ENCODE assay signal across 8 cellular contexts in genomic region chr4:82780398-82781231, GRCh38. TPM values are rescaled to one million over a fixed set of nuclear protein-coding genes. Genes with fewer than 3 reads are reported as not detected.
DNase-seq lines count a peak whose midpoint lies in the region; ATAC-seq and TF ChIP-seq lines count a peak whose summit lies in the region.

No MANE protein-coding gene starts in this region.

- intact Hi-C loops in right lobe of liver (cut with DNase I), result no loop called here
- intact Hi-C loops in esophagus squamous epithelium (cut with DNase I), result no loop called here

- H3K4me2 ChIP-seq in GM23248 (ENCODE audit: unreplicated experiment), result no peak overlapping the region

- H3K9me2 ChIP-seq in GM23248 (ENCODE audit: insufficient read depth), result no peaks in the 10 kb centered on the region

- H3K27me3 ChIP-seq in GM23248 (replicated peaks; ENCODE audit: insufficient read depth), result no peaks in the 10 kb centered on the region
- no peaks in the 10 kb centered on the region for H3K27me3 ChIP-seq in right lobe of liver
- H3K27me3 ChIP-seq in esophagus squamous epithelium, result no peaks in the 10 kb centered on the region

- DNase-seq in AG20443 (ENCODE audit: low spot score), result peak; percentile 30
- DNase-seq in GM23248, result peak; percentile 45
- peak; percentile 76 to 81 for DNase-seq in NCI-H187 (lab: John Stamatoyannopoulos, UW)
- peak; percentile 67 to 74 (median 72) for DNase-seq in right lobe of liver
- DNase-seq in esophagus squamous epithelium (lab: John Stamatoyannopoulos, UW), result no peak
- no peak for DNase-seq in SKM-1 treated with dmso at 0.1 percent for 144 hours (lab: John Stamatoyannopoulos, UW; ENCODE audit: unreplicated experiment)
- DNase-seq in cerebellar cortex (ENCODE audit: low spot score), result no peak

- H3K4me1 ChIP-seq in GM23248 (ENCODE audit: insufficient read depth), result peaks cover 34% of the 10 kb centered on the region
- no peaks in the 10 kb centered on the region for H3K4me1 ChIP-seq in right lobe of liver
- peaks cover 10 to 22% (median 15%) of the 10 kb centered on the region in 3 donors for H3K4me1 ChIP-seq in esophagus squamous epithelium

- TF ChIP-seq POLR2A in right lobe of liver (IDR thresholded peaks at IDR 0.05) (no peak), esophagus squamous epithelium (IDR thresholded peaks at IDR 0.05) (no peak)

- peaks cover 89% of the 10 kb centered on the region for H3K79me2 ChIP-seq in GM23248 (ENCODE audit: insufficient read depth)

- H3K4me3 ChIP-seq in GM23248, result no peak overlapping the region
- no peak overlapping the region for H3K4me3 ChIP-seq in right lobe of liver
- H3K4me3 ChIP-seq in esophagus squamous epithelium, result no peak overlapping the region

- H4K20me1 ChIP-seq in GM23248 (ENCODE audit: insufficient read depth), result no peaks in the 10 kb centered on the region

- peaks cover 37% of the 10 kb centered on the region for H3F3A ChIP-seq in GM23248 (ENCODE audit: insufficient read depth)

- TF ChIP-seq CTCF in right lobe of liver (IDR thresholded peaks at IDR 0.05) (no peak), esophagus squamous epithelium (IDR thresholded peaks at IDR 0.05) (no peak)

- H3K27ac ChIP-seq in GM23248, result no peak overlapping the region
- peak overlapping the region; percentile 67 for H3K27ac ChIP-seq in angular gyrus (ENCODE audit: low read depth, low read length)
- H3K27ac ChIP-seq in right lobe of liver, result no peak overlapping the region
- no peak overlapping the region for H3K27ac ChIP-seq in esophagus squamous epithelium

- H3K9me3 ChIP-seq in GM23248 (ENCODE audit: low read depth) (no peaks in the 10 kb centered on the region), right lobe of liver (no peaks in the 10 kb centered on the region), esophagus squamous epithelium (no peaks in the 10 kb centered on the region)

- in situ Hi-C loops in GM23248 (cut with MboI), result no loop called here

- peak; percentile 48 to 74 (median 66) for ATAC-seq in right lobe of liver

- WGBS in GM23248 (ENCODE audit: low coverage in 1 of 2, low lambda C conversion rate in 2 of 2, missing lambda C conversion rate in 2 of 2), 2 experiments, result 50 to 53% methylated on average over 10 of the region's 10 CpGs
- WGBS in right lobe of liver (ENCODE audit: insufficient coverage, low coverage, low lambda C conversion rate, missing lambda C conversion rate), result 52% methylated on average over 8 of the region's 10 CpGs
- 44 to 49% methylated on average over 4 to 5 of the region's 10 CpGs for WGBS in esophagus squamous epithelium, 2 donors

- H3K36me3 ChIP-seq in GM23248 (ENCODE audit: low read depth), result no peaks in the 10 kb centered on the region
- H3K36me3 ChIP-seq in right lobe of liver, result no peaks in the 10 kb centered on the region
- no peaks in the 10 kb centered on the region for H3K36me3 ChIP-seq in esophagus squamous epithelium

- no peak overlapping the region for H2AFZ ChIP-seq in GM23248

- H3K9ac ChIP-seq in GM23248, result peak overlapping the region; percentile 3; the same call in 1 of the 2 replicates

RNA-seq across cellular contexts. Expression of gene SCD5, which starts 18.0 kb away (rescaled TPM):
- total RNA-seq in GM23248 (2014; rRNA removed; shearing (Covaris generic)), result 37.6 and 39.8 TPM in 2 replicates
- 12.5 TPM in 2 replicates for polyA plus RNA-seq in GM23248 (2016; fragmentation: Nextera tagmentation; extraction: Ambion mirVana)
- total RNA-seq in right lobe of liver (1 to 10 TPM in 3 of 6 experiments, under 1 TPM in 3; 0.62 to 1.4 (median 0.96) TPM), esophagus squamous epithelium (1 to 10 TPM; 1.2 to 6.3 (median 4.3) TPM)

Comparison
In these comparisons a context has a peak if more than half of its experiments do, and no peak if none do; other contexts are left out.
1. DNase-seq: peak in AG20443 (single experiment), GM23248 (single experiment), NCI-H187 (2 of 2) and right lobe of liver (3 of 3); none in esophagus squamous epithelium (single experiment), SKM-1 treated with dmso at 0.1 percent for 144 hours (single experiment) and cerebellar cortex (single experiment).